8 cellular contexts compared by ENCODE assay signal in the genomic region with DNA sequence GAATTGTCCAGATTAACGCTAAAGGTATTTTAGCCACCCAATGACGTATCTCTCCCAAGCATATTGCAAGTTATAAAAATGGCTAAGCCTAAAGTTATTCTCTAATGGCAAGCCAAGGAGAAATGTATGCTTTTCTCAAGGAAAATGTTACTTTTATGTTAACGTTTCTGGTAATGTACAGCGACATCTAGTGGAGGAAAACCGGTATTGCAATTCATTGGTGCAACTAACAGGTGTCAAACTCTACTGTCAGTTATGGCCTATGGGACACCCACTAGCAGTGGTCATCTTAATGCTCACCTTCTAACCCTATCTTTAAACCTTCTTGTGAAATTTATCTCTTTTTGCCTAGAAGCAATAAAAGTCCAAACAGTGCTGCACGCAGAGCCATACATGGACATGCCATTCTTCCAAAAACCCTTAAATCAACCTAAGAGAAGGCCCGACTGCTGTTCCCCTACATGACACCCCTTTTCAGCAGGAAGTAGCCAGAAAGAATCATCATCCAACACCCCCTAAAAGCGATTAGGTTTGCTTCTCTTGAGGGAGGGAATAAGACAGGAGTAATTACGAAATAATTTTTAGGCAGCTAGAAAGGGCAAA.
DNase-seq lines count a peak whose midpoint lies in the region; ATAC-seq, FAIRE-seq and TF ChIP-seq lines count a peak whose summit lies in the region.

No MANE protein-coding gene starts in this region.

- 22 to 30% methylated on average over 9 of the region's 9 CpGs for WGBS in pancreas, 2 donors

- H3K27me3 ChIP-seq in pancreas, result no peaks in the 10 kb centered on the region

- DNase-seq in activated gamma-delta T cell treated with Interleukin-2 at 50 U/mL for 16 hours (peak; percentile 34), activated gamma-delta T cell (lab: John Stamatoyannopoulos, UW) (no peak), LNCaP clone FGC (ENCODE audit: low read depth) (no peak), SW480 (ENCODE audit: low spot score) (peak; percentile 11), erythroblast (lab: John Stamatoyannopoulos, UW) (peak; percentile 26 to 68), pancreas (peak in 1 of 6 donors; percentile 27)

- FAIRE-seq in pancreas (lab: Jason Lieb, UNC), result no peak

- no peak overlapping the region for H3K27ac ChIP-seq in pancreas

- H3K9me3 ChIP-seq in pancreas, result no peaks in the 10 kb centered on the region

- intact Hi-C loops in pancreas (cut with DNase I), result no loop called here

- TF ChIP-seq CTCF in LNCaP clone FGC (IDR thresholded peaks at IDR 0.05; ENCODE audit: control insufficient read depth, extremely low read depth, insufficient read depth) (peak; percentile 75), pancreas (IDR thresholded peaks at IDR 0.05) (peak; percentile 69 to 94 (median 88))

- H3K4me3 ChIP-seq in LNCaP clone FGC (ENCODE audit: low read depth, low read length) (no peak overlapping the region), pancreas (no peak overlapping the region)

- no peaks in the 10 kb centered on the region for H3K4me1 ChIP-seq in pancreas

- H3K36me3 ChIP-seq in pancreas, result no peaks in the 10 kb centered on the region

- peak in 2 of 4 donors; percentile 30 to 52 for ATAC-seq in pancreas
- no peak for ATAC-seq in HG03432 (IDR thresholded peaks at IDR 0.05; ENCODE audit: unreplicated experiment)
- ATAC-seq in GM21381 (IDR thresholded peaks at IDR 0.05; ENCODE audit: unreplicated experiment), result no peak

- TF ChIP-seq POLR2A in erythroblast (IDR thresholded peaks at IDR 0.05; ENCODE audit: low read length), result no peak

Comparison
In these comparisons a context has a peak if more than half of its experiments do, and no peak if none do; other contexts are left out.
1. DNase-seq: peak in activated gamma-delta T cell treated with Interleukin-2 at 50 U/mL for 16 hours (single experiment), SW480 (single experiment) and erythroblast (2 of 2); none in activated gamma-delta T cell (single experiment) and LNCaP clone FGC (single experiment).